ENCODE assay signal across 1 cellular context in the genomic region with DNA sequence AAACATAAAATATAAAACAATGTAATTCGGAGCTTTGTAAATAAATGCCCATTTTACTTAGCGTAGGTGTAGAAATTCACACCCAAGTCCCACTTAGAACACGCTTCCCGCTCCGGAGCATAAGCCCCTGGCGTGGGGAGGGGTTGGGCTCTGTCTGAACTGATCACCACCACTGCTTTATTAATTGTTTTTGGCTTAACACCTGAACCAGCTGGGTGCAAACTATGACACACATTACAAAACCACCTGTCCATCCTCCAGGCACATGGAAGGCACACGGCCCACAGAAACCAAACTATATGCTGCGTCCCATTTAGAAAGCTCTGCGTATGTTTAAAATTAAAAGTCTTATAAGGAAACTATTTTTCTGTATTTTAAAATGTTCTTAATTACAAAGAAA.
TF ChIP-seq lines count a peak whose summit lies in the region.

No MANE protein-coding gene starts in this region.

TF ChIP-seq in H1, 55 proteins besides CTCF, POLR2A, EP300 and RAD21:
- TF ChIP-seq BACH1 (IDR thresholded peaks at IDR 0.05; ENCODE audit: low read length) = no peak
- TF ChIP-seq, protein P1, sequence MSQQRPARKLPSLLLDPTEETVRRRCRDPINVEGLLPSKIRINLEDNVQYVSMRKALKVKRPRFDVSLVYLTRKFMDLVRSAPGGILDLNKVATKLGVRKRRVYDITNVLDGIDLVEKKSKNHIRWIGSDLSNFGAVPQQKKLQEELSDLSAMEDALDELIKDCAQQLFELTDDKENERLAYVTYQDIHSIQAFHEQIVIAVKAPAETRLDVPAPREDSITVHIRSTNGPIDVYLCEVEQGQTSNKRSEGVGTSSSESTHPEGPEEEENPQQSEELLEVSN (IDR thresholded peaks at IDR 0.05) = 0 out of 2 replicates have a peak, but pooled peaks have one; percentile 19
TF ChIP-seq in H1: peak in this region for 1.
